1 cellular context compared by ENCODE assay signal in genomic region chr1:44290250-44291094, GRCh38.
A peak's percentile ranks its signal among the peaks of the same experiment; 100 is the strongest.
TF ChIP-seq lines count a peak whose summit lies in the region.

No MANE protein-coding gene starts in this region.

TF ChIP-seq in K562, 482 proteins besides CTCF, POLR2A, EP300 and RAD21 (continued from another document and continues in another):
- TF ChIP-seq NONO (IDR thresholded peaks at IDR 0.05; ENCODE audit: low read depth in 2 of 2, low read length in 1 of 2) (peak in 1 of 2 experiments; percentile 68; a peak in 1 of 4 replicates), TSHZ1 (CRISPR knock-in tag; IDR thresholded peaks at IDR 0.05) (no peak), SMAD2 (IDR thresholded peaks at IDR 0.05; ENCODE audit: low read depth, low read length) (no peak), E2F3 (CRISPR knock-in tag; IDR thresholded peaks at IDR 0.05) (peak; percentile 57; the same call in 1 of the 2 replicates), RUNX1 (IDR thresholded peaks at IDR 0.05; ENCODE audit: low read depth) (0 out of 2 replicates have a peak, but pooled peaks have one; percentile 30), RBBP5 (IDR thresholded peaks at IDR 0.05; ENCODE audit: borderline replicate concordance, insufficient read depth, low read length, poor library complexity, severe bottlenecking) (peak; percentile 66), ZNF449 (CRISPR knock-in tag; IDR thresholded peaks at IDR 0.05) (no peak), GTF2E2 (tag; IDR thresholded peaks at IDR 0.05) (no peak), FIP1L1 (IDR thresholded peaks at IDR 0.05; ENCODE audit: low read depth, low read length, poor library complexity, severe bottlenecking) (no peak), DLX4 (CRISPR knock-in tag; IDR thresholded peaks at IDR 0.05) (no peak), TCFL5 (CRISPR knock-in tag; conservative IDR thresholded peaks at IDR 0.05) (no peak), ZNF316 (IDR thresholded peaks at IDR 0.05) (no peak), HEY1 (CRISPR knock-in tag; IDR thresholded peaks at IDR 0.05; ENCODE audit: borderline replicate concordance) (no peak), ZNF511 (CRISPR knock-in tag; IDR thresholded peaks at IDR 0.05) (no peak), FOXJ2 (tag; IDR thresholded peaks at IDR 0.05) (no peak), GTF2F1 (IDR thresholded peaks at IDR 0.05; ENCODE audit: low read depth, low read length) (no peak), MTA2 (IDR thresholded peaks at IDR 0.05; ENCODE audit: low read depth) (peak; percentile 90), ADNP (tag; IDR thresholded peaks at IDR 0.05) (no peak), TCF3 (CRISPR knock-in tag; IDR thresholded peaks at IDR 0.05) (peak; percentile 97), CBFB (CRISPR knock-in tag; IDR thresholded peaks at IDR 0.05) (peak; percentile 30; the same call in 1 of the 2 replicates), POLR2AphosphoS5 (IDR thresholded peaks at IDR 0.05; ENCODE audit: control insufficient read depth, insufficient read depth, low read depth, low read length) (peak; percentile 73), EP400 (IDR thresholded peaks at IDR 0.05) (peak; percentile 86), MTF1 (CRISPR knock-in tag; IDR thresholded peaks at IDR 0.05; ENCODE audit: borderline replicate concordance) (no peak), PHB (CRISPR knock-in tag; IDR thresholded peaks at IDR 0.05) (no peak), ZFX (CRISPR knock-in tag; IDR thresholded peaks at IDR 0.05) (peak; percentile 40; the same call in 1 of the 2 replicates), FOXJ3 (CRISPR knock-in tag; IDR thresholded peaks at IDR 0.05) (no peak), HIVEP1 (CRISPR knock-in tag; IDR thresholded peaks at IDR 0.05) (no peak), TOE1 (IDR thresholded peaks at IDR 0.05; ENCODE audit: borderline replicate concordance) (peak; percentile 87), TOE1 (CRISPR knock-in tag; IDR thresholded peaks at IDR 0.05; ENCODE audit: borderline replicate concordance, low read depth) (no peak), ZNF644 (tag; IDR thresholded peaks at IDR 0.05; ENCODE audit: low read depth) (no peak), SMC3 (conservative IDR thresholded peaks at IDR 0.05; ENCODE audit: insufficient read depth, low read depth, low read length) (no peak), FOXA1 (IDR thresholded peaks at IDR 0.05; ENCODE audit: borderline replicate concordance) (no peak), NR3C1 (CRISPR knock-in tag; IDR thresholded peaks at IDR 0.05) (no peak), ARID1B (IDR thresholded peaks at IDR 0.05) (peak; percentile 98), PTRF (tag; IDR thresholded peaks at IDR 0.05) (no peak), MAFG (tag; conservative IDR thresholded peaks at IDR 0.05) (no peak), CHD4 (IDR thresholded peaks at IDR 0.05; ENCODE audit: insufficient read depth, insufficient replicate concordance, low read depth, low read length, poor library complexity, severe bottlenecking) (no peak), ZNF232 (CRISPR knock-in tag; IDR thresholded peaks at IDR 0.05) (no peak), FOXA3 (CRISPR knock-in tag; conservative IDR thresholded peaks at IDR 0.05 in 1 of 2, IDR thresholded peaks at IDR 0.05 in 1 of 2) (peak; percentile 94 to 95)
- TF ChIP-seq, protein P1, sequence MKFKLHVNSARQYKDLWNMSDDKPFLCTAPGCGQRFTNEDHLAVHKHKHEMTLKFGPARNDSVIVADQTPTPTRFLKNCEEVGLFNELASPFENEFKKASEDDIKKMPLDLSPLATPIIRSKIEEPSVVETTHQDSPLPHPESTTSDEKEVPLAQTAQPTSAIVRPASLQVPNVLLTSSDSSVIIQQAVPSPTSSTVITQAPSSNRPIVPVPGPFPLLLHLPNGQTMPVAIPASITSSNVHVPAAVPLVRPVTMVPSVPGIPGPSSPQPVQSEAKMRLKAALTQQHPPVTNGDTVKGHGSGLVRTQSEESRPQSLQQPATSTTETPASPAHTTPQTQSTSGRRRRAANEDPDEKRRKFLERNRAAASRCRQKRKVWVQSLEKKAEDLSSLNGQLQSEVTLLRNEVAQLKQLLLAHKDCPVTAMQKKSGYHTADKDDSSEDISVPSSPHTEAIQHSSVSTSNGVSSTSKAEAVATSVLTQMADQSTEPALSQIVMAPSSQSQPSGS (CRISPR knock-in tag; IDR thresholded peaks at IDR 0.05) = no peak
- TF ChIP-seq, protein P2, sequence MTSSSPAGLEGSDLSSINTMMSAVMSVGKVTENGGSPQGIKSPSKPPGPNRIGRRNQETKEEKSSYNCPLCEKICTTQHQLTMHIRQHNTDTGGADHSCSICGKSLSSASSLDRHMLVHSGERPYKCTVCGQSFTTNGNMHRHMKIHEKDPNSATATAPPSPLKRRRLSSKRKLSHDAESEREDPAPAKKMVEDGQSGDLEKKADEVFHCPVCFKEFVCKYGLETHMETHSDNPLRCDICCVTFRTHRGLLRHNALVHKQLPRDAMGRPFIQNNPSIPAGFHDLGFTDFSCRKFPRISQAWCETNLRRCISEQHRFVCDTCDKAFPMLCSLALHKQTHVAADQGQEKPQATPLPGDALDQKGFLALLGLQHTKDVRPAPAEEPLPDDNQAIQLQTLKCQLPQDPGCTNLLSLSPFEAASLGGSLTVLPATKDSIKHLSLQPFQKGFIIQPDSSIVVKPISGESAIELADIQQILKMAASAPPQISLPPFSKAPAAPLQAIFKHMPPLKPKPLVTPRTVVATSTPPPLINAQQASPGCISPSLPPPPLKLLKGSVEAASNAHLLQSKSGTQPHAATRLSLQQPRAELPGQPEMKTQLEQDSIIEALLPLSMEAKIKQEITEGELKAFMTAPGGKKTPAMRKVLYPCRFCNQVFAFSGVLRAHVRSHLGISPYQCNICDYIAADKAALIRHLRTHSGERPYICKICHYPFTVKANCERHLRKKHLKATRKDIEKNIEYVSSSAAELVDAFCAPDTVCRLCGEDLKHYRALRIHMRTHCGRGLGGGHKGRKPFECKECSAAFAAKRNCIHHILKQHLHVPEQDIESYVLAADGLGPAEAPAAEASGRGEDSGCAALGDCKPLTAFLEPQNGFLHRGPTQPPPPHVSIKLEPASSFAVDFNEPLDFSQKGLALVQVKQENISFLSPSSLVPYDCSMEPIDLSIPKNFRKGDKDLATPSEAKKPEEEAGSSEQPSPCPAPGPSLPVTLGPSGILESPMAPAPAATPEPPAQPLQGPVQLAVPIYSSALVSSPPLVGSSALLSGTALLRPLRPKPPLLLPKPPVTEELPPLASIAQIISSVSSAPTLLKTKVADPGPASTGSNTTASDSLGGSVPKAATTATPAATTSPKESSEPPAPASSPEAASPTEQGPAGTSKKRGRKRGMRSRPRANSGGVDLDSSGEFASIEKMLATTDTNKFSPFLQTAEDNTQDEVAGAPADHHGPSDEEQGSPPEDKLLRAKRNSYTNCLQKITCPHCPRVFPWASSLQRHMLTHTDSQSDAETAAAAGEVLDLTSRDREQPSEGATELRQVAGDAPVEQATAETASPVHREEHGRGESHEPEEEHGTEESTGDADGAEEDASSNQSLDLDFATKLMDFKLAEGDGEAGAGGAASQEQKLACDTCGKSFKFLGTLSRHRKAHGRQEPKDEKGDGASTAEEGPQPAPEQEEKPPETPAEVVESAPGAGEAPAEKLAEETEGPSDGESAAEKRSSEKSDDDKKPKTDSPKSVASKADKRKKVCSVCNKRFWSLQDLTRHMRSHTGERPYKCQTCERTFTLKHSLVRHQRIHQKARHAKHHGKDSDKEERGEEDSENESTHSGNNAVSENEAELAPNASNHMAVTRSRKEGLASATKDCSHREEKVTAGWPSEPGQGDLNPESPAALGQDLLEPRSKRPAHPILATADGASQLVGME (CRISPR knock-in tag; IDR thresholded peaks at IDR 0.05) = peak; percentile 92
- TF ChIP-seq, protein P3, sequence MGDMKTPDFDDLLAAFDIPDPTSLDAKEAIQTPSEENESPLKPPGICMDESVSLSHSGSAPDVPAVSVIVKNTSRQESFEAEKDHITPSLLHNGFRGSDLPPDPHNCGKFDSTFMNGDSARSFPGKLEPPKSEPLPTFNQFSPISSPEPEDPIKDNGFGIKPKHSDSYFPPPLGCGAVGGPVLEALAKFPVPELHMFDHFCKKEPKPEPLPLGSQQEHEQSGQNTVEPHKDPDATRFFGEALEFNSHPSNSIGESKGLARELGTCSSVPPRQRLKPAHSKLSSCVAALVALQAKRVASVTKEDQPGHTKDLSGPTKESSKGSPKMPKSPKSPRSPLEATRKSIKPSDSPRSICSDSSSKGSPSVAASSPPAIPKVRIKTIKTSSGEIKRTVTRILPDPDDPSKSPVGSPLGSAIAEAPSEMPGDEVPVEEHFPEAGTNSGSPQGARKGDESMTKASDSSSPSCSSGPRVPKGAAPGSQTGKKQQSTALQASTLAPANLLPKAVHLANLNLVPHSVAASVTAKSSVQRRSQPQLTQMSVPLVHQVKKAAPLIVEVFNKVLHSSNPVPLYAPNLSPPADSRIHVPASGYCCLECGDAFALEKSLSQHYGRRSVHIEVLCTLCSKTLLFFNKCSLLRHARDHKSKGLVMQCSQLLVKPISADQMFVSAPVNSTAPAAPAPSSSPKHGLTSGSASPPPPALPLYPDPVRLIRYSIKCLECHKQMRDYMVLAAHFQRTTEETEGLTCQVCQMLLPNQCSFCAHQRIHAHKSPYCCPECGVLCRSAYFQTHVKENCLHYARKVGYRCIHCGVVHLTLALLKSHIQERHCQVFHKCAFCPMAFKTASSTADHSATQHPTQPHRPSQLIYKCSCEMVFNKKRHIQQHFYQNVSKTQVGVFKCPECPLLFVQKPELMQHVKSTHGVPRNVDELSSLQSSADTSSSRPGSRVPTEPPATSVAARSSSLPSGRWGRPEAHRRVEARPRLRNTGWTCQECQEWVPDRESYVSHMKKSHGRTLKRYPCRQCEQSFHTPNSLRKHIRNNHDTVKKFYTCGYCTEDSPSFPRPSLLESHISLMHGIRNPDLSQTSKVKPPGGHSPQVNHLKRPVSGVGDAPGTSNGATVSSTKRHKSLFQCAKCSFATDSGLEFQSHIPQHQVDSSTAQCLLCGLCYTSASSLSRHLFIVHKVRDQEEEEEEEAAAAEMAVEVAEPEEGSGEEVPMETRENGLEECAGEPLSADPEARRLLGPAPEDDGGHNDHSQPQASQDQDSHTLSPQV (IDR thresholded peaks at IDR 0.05) = peak; percentile 90
